2 cellular contexts compared by ENCODE assay signal in the genomic region with DNA sequence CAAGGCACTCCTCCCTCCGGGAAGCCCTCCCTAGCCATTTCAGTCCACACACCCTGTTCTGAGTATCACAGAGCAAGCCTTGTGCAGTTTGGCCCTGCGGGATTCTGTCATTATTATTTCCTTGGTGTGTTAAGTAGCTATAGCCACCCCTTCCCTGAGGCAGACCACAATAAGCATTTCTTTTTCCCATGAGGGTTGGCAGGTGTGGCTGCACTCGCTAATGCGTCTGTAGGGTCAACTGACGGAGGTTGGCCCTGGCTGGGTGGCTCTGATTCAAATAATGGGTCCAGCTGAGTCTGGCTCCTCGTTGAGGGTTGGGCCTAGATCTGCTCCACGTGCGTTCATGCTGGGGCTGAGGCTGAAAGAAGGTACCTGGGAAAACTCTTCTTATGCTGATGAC.
TF ChIP-seq lines count a peak whose summit lies in the region.

No MANE protein-coding gene starts in this region.

TF ChIP-seq in K562, 482 proteins besides CTCF, POLR2A, EP300 and RAD21:
- TF ChIP-seq FIP1L1 (IDR thresholded peaks at IDR 0.05; ENCODE audit: low read depth, low read length, poor library complexity, severe bottlenecking) (no peak), FOSL1 (tag; conservative IDR thresholded peaks at IDR 0.05) (no peak), BCOR (IDR thresholded peaks at IDR 0.05) (no peak), GABPB1 (CRISPR knock-in tag; IDR thresholded peaks at IDR 0.05) (no peak), PRMT5 (CRISPR knock-in tag; IDR thresholded peaks at IDR 0.05) (no peak), PML (IDR thresholded peaks at IDR 0.05; ENCODE audit: low read length) (no peak), ZBTB33 (CRISPR knock-in tag; IDR thresholded peaks at IDR 0.05) (no peak), COPS2 (conservative IDR thresholded peaks at IDR 0.05) (no peak), NELFE (IDR thresholded peaks at IDR 0.05; ENCODE audit: insufficient read depth, insufficient read length) (no peak), EWSR1 (IDR thresholded peaks at IDR 0.05; ENCODE audit: borderline replicate concordance, low read depth, partially characterized antibody) (no peak), PPARD (CRISPR knock-in tag; IDR thresholded peaks at IDR 0.05) (no peak), SETDB1 (IDR thresholded peaks at IDR 0.05; ENCODE audit: low read length) (no peak), NR2F6 (CRISPR knock-in tag; IDR thresholded peaks at IDR 0.05) (no peak)
- TF ChIP-seq, protein P1, sequence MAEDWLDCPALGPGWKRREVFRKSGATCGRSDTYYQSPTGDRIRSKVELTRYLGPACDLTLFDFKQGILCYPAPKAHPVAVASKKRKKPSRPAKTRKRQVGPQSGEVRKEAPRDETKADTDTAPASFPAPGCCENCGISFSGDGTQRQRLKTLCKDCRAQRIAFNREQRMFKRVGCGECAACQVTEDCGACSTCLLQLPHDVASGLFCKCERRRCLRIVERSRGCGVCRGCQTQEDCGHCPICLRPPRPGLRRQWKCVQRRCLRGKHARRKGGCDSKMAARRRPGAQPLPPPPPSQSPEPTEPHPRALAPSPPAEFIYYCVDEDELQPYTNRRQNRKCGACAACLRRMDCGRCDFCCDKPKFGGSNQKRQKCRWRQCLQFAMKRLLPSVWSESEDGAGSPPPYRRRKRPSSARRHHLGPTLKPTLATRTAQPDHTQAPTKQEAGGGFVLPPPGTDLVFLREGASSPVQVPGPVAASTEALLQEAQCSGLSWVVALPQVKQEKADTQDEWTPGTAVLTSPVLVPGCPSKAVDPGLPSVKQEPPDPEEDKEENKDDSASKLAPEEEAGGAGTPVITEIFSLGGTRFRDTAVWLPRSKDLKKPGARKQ (CRISPR knock-in tag; IDR thresholded peaks at IDR 0.05), result no peak

TF ChIP-seq in SK-N-SH, 30 proteins besides CTCF, POLR2A, EP300 and RAD21:
- TF ChIP-seq RXRA (IDR thresholded peaks at IDR 0.05; ENCODE audit: borderline replicate concordance, low read depth), result no peak
- no peak for TF ChIP-seq RCOR1 (IDR thresholded peaks at IDR 0.05; ENCODE audit: low read length)
- TF ChIP-seq RFX5 (IDR thresholded peaks at IDR 0.05; ENCODE audit: low read length), result no peak
- TF ChIP-seq GABPA (IDR thresholded peaks at IDR 0.05; ENCODE audit: low read depth), result no peak
- no peak for TF ChIP-seq NFIC (IDR thresholded peaks at IDR 0.05; ENCODE audit: borderline replicate concordance)
- TF ChIP-seq MXI1 (IDR thresholded peaks at IDR 0.05; ENCODE audit: low read depth, low read length), result no peak
- no peak for TF ChIP-seq CHD2 (IDR thresholded peaks at IDR 0.05; ENCODE audit: low read length, partially characterized antibody)
- no peak for TF ChIP-seq JUND (IDR thresholded peaks at IDR 0.05)
- TF ChIP-seq USF1 (IDR thresholded peaks at IDR 0.05; ENCODE audit: borderline replicate concordance, low read depth), result no peak
- no peak for TF ChIP-seq TAF1 (IDR thresholded peaks at IDR 0.05; ENCODE audit: borderline replicate concordance, low read depth, low read length)
- no peak for TF ChIP-seq FOXJ3 (CRISPR knock-in tag; IDR thresholded peaks at IDR 0.05)
- no peak for TF ChIP-seq SMC3 (IDR thresholded peaks at IDR 0.05; ENCODE audit: low read depth, low read length)
- no peak for TF ChIP-seq MEF2A (IDR thresholded peaks at IDR 0.05; ENCODE audit: borderline replicate concordance, low read depth)
- TF ChIP-seq NRF1 (IDR thresholded peaks at IDR 0.05; ENCODE audit: low read depth, low read length), result no peak
- TF ChIP-seq SIN3A (IDR thresholded peaks at IDR 0.05; ENCODE audit: borderline replicate concordance, low read depth, low read length), result no peak
- no peak for TF ChIP-seq TEAD4 (IDR thresholded peaks at IDR 0.05; ENCODE audit: borderline replicate concordance, insufficient read depth)
- TF ChIP-seq, protein P2, sequence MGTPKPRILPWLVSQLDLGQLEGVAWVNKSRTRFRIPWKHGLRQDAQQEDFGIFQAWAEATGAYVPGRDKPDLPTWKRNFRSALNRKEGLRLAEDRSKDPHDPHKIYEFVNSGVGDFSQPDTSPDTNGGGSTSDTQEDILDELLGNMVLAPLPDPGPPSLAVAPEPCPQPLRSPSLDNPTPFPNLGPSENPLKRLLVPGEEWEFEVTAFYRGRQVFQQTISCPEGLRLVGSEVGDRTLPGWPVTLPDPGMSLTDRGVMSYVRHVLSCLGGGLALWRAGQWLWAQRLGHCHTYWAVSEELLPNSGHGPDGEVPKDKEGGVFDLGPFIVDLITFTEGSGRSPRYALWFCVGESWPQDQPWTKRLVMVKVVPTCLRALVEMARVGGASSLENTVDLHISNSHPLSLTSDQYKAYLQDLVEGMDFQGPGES (IDR thresholded peaks at IDR 0.05; ENCODE audit: low read depth, low read length), result no peak
- no peak for TF ChIP-seq TCF12 (IDR thresholded peaks at IDR 0.05)
TF ChIP-seq in SK-N-SH: peak in this region for 0.
